Comparison of ENCODE assay signal across 8 cellular contexts in genomic region chr11:68282141-68282860, GRCh38. TPM values are rescaled to one million over a fixed set of nuclear protein-coding genes. Genes with fewer than 3 reads are reported as not detected.
A peak's percentile ranks its signal among the peaks of the same experiment; 100 is the strongest.
DNase-seq lines count a peak whose midpoint lies in the region; ATAC-seq and TF ChIP-seq lines count a peak whose summit lies in the region.

No MANE protein-coding gene starts in this region.

- intact Hi-C loops in OCI-LY7 (cut with micrococcal nuclease; ENCODE audit: unreplicated experiment) = no loop called here
- intact Hi-C loops in left cardiac atrium (cut with DNase I) = no loop called here

- H3K79me2 ChIP-seq in OCI-LY7 (ENCODE audit: insufficient read depth, low read depth, low read length) = no peaks in the 10 kb centered on the region

- H3K36me3 ChIP-seq in OCI-LY7 (ENCODE audit: insufficient read depth, low read length) (no peaks in the 10 kb centered on the region; the same call in 1 of the 2 replicates), right atrium auricular region (no peaks in the 10 kb centered on the region)

- H3K4me1 ChIP-seq in OCI-LY7 (ENCODE audit: insufficient read depth, low read length, poor library complexity, severe bottlenecking) (peaks cover 13% of the 10 kb centered on the region), right atrium auricular region (no peaks in the 10 kb centered on the region)

- peak; percentile 63 for ATAC-seq in GM21528 (IDR thresholded peaks at IDR 0.05; ENCODE audit: low FRiP score, unreplicated experiment)
- no peak for ATAC-seq in left cardiac atrium

- CTCF ChIA-PET in OCI-LY7 (lab: Charles Lee; ENCODE audit: unreplicated experiment) = no interaction called here

- peak overlapping the region; percentile 3 for H3K27ac ChIP-seq in OCI-LY7 (ENCODE audit: low read depth, low read length, poor library complexity, severe bottlenecking)
- H3K27ac ChIP-seq in right atrium auricular region = no peak overlapping the region

- DNase-seq in CMK (ENCODE audit: low read depth) (peak; percentile 79), OCI-LY7 (ENCODE audit: low spot score) (no peak), erythroblast (lab: John Stamatoyannopoulos, UW) (peak; percentile 17 to 30), NCI-H2171 (lab: John Stamatoyannopoulos, UW) (no peak), nucleus accumbens (lab: John Stamatoyannopoulos, UW) (no peak), left cardiac atrium (no peak), right atrium auricular region (ENCODE audit: low spot score) (no peak)

- H3K4me3 ChIP-seq in OCI-LY7 (ENCODE audit: low read depth, low read length, poor library complexity, severe bottlenecking) = no peak overlapping the region
- H3K4me3 ChIP-seq in right atrium auricular region = no peak overlapping the region

- peak overlapping the region; percentile 89 for H2AFZ ChIP-seq in OCI-LY7 (ENCODE audit: low read length)

- POLR2A ChIA-PET in OCI-LY7 (lab: Charles Lee) = interaction anchor here (0.6 to 1.0 kb wide), 2 partner anchors 15 to 99 kb away, joined by 4 to 8 read pairs; no protein-coding TSS in a partner anchor

- H3K4me2 ChIP-seq in OCI-LY7 (ENCODE audit: low read length) = peak overlapping the region; percentile 39

- H3K27me3 ChIP-seq in right atrium auricular region = no peaks in the 10 kb centered on the region

- no peak for TF ChIP-seq POLR2A in erythroblast (IDR thresholded peaks at IDR 0.05; ENCODE audit: low read length)

- TF ChIP-seq CTCF in OCI-LY7 (conservative IDR thresholded peaks at IDR 0.05; ENCODE audit: low read length) (no peak), right atrium auricular region (IDR thresholded peaks at IDR 0.05) (no peak)

- H3K9me3 ChIP-seq in OCI-LY7 (ENCODE audit: low read length) = peaks cover 18% of the 10 kb centered on the region
- H3K9me3 ChIP-seq in right atrium auricular region = no peaks in the 10 kb centered on the region

- BruUV-seq in OCI-LY7 (replicated peaks; lab: Mats Ljungman, UMichigan) = no TSS peak

- no peaks in the 10 kb centered on the region for H4K20me1 ChIP-seq in OCI-LY7 (ENCODE audit: insufficient read depth, low read length)

- no peaks in the 10 kb centered on the region for H3K9me2 ChIP-seq in OCI-LY7 (ENCODE audit: insufficient read depth, low read length)

RNA-seq across cellular contexts. Expression of gene C11orf24, which starts 10.5 kb away (rescaled TPM):
- 53.9 and 81.1 TPM in 2 replicates for total RNA-seq in OCI-LY7 (2014; rRNA removed; shearing (Covaris generic))
- total RNA-seq in OCI-LY7 (2022) = 94.1 and 114 TPM in 2 replicates
- 10 to 100 TPM; 28.7 to 42.0 TPM for total RNA-seq in left cardiac atrium
- total RNA-seq in right atrium auricular region = 10 to 100 TPM; 20.4 to 21.3 TPM

RNA-seq across cellular contexts. Expression of gene LRP5, which starts 30.1 kb away (rescaled TPM):
- total RNA-seq in OCI-LY7 (2014; rRNA removed; shearing (Covaris generic)) = 0.59 and 0.60 TPM in 2 replicates
- total RNA-seq in OCI-LY7 (2022) (0.26 TPM in 1 of 2 replicates, not detected in the other), left cardiac atrium (10 to 100 TPM; 53.4 to 60.3 TPM), right atrium auricular region (10 to 100 TPM; 34.6 to 60.9 TPM)

Comparison
In these comparisons a context has a peak if more than half of its experiments do, and no peak if none do; other contexts are left out.
1. DNase-seq: peak in CMK (single experiment) and erythroblast (2 of 2); none in OCI-LY7 (single experiment), NCI-H2171 (single experiment), nucleus accumbens (0 of 56), left cardiac atrium (single experiment) and right atrium auricular region (single experiment).
2. RNA of gene LRP5, which starts 30.1 kb away (total RNA-seq): 34.6 to 60.9 TPM in right atrium auricular region and 53.4 to 60.3 TPM in left cardiac atrium; 0.26 to 0.60 TPM in OCI-LY7; every median in the first group is over 10 times any median in the second.